Comparison of ENCODE assay signal across 12 cellular contexts in genomic region chr1:245822997-245823396, GRCh38.
DNase-seq lines count a peak whose midpoint lies in the region; ATAC-seq and TF ChIP-seq lines count a peak whose summit lies in the region.
"Had no signal": no experiment of that assay in that cellular context is flagged by ENCODE, and none has a peak within 500 bp of the region (broad histone marks: within the 10 kb centered on the region; RNA-seq: fewer than 3 reads in every experiment).

No MANE protein-coding gene starts in this region.

- H3K79me2 ChIP-seq in osteoblast (ENCODE audit: insufficient read depth, low read length), result no peaks in the 10 kb centered on the region

- H3K4me2 ChIP-seq in osteoblast (ENCODE audit: insufficient read depth, low read length), result peak overlapping the region; percentile 69

- no peaks in the 10 kb centered on the region for H3K4me1 Mint-ChIP-seq in activated naive CD8-positive, alpha-beta T cell treated with anti-CD3 and anti-CD28 coated beads for 36 hours

- H3K4me3 ChIP-seq in osteoblast (ENCODE audit: insufficient read depth, low read length), result no peak overlapping the region
- H3K4me3 ChIP-seq: thyroid gland had no signal

- H3K27ac ChIP-seq in epithelial cell of prostate (peak overlapping the region; percentile 62), osteoblast (ENCODE audit: low read depth, low read length) (peak overlapping the region; percentile 84)
- H3K27ac ChIP-seq: thyroid gland had no signal

- no peak overlapping the region for H3K27ac Mint-ChIP-seq in activated naive CD8-positive, alpha-beta T cell treated with anti-CD3 and anti-CD28 coated beads for 36 hours
- H3K27ac Mint-ChIP-seq: T-helper 1 cell treated with Interleukin-12 subunit alpha and Interleukin-12 subunit beta and Interleukin-4 antibody, amounts not matched to agents 30 μg/mL and 1 μg/mL, for 36 hours had no signal

- DNase-seq in ELR (ENCODE audit: low read depth) (peak; percentile 95), RKO (ENCODE audit: low spot score) (peak; percentile 61), epithelial cell of prostate (ENCODE audit: low read depth, low spot score) (peak; percentile 29), osteoblast (ENCODE audit: insufficient read length, low spot score, missing footprints) (peak; percentile 93), GM19238 (ENCODE audit: insufficient read length, low spot score) (no peak), NK-92 (lab: John Stamatoyannopoulos, UW; ENCODE audit: unreplicated experiment) (no peak)
- DNase-seq in activated naive CD8-positive, alpha-beta T cell treated with anti-CD3 and anti-CD28 coated beads for 36 hours, result no peak
- DNase-seq: activated CD8-positive, alpha-beta memory T cell treated with anti-CD3 and anti-CD28 coated beads, Interleukin-2, amount 50 U/mL, for 48 hours; hippocampal formation; thyroid gland had no signal

- H3K9me3 Mint-ChIP-seq in activated naive CD8-positive, alpha-beta T cell treated with anti-CD3 and anti-CD28 coated beads for 36 hours, result peaks cover 7% of the 10 kb centered on the region

- peaks cover 31% of the 10 kb centered on the region for H3K36me3 Mint-ChIP-seq in activated naive CD8-positive, alpha-beta T cell treated with anti-CD3 and anti-CD28 coated beads for 36 hours

- H2AFZ ChIP-seq in osteoblast (ENCODE audit: low read length), result peak overlapping the region; percentile 61

- ATAC-seq in GM21381 (IDR thresholded peaks at IDR 0.05; ENCODE audit: unreplicated experiment), result no peak

- H3K27me3 ChIP-seq in osteoblast (ENCODE audit: insufficient read depth, low read length), result no peaks in the 10 kb centered on the region
- H3K27me3 ChIP-seq: thyroid gland had no signal

- no peaks in the 10 kb centered on the region for H3K9me3 ChIP-seq in osteoblast (ENCODE audit: low read depth, low read length)
- H3K9me3 ChIP-seq: thyroid gland had no signal

- H3K36me3 ChIP-seq in osteoblast (ENCODE audit: insufficient read depth, low read length), result no peaks in the 10 kb centered on the region
- H3K36me3 ChIP-seq: thyroid gland had no signal

- peaks cover 11% of the 10 kb centered on the region for H3K4me1 ChIP-seq in osteoblast (ENCODE audit: insufficient read depth, low read length)
- H3K4me1 ChIP-seq: thyroid gland had no signal

- no peak overlapping the region for H3K4me3 Mint-ChIP-seq in activated naive CD8-positive, alpha-beta T cell treated with anti-CD3 and anti-CD28 coated beads for 36 hours
- H3K4me3 Mint-ChIP-seq: T-helper 1 cell treated with Interleukin-12 subunit alpha and Interleukin-12 subunit beta and Interleukin-4 antibody, amounts not matched to agents 30 μg/mL and 1 μg/mL, for 36 hours had no signal

- H3K27me3 Mint-ChIP-seq in activated naive CD8-positive, alpha-beta T cell treated with anti-CD3 and anti-CD28 coated beads for 36 hours, result no peaks in the 10 kb centered on the region

- no peaks in the 10 kb centered on the region for H4K20me1 ChIP-seq in osteoblast (ENCODE audit: insufficient read depth, low read length)

- no peak for TF ChIP-seq CTCF in osteoblast (IDR thresholded peaks at IDR 0.05; ENCODE audit: extremely low read depth, low read depth, low read length)

Comparison
In these comparisons a context has a peak if more than half of its experiments do, and no peak if none do; other contexts are left out.
1. DNase-seq: peak in ELR (single experiment), RKO (single experiment), epithelial cell of prostate (single experiment) and osteoblast (single experiment); none in GM19238 (single experiment), activated naive CD8-positive, alpha-beta T cell treated with anti-CD3 and anti-CD28 coated beads for 36 hours (single experiment) and NK-92 (single experiment).